ENCODE assay signal across 20 cellular contexts in the genomic region with DNA sequence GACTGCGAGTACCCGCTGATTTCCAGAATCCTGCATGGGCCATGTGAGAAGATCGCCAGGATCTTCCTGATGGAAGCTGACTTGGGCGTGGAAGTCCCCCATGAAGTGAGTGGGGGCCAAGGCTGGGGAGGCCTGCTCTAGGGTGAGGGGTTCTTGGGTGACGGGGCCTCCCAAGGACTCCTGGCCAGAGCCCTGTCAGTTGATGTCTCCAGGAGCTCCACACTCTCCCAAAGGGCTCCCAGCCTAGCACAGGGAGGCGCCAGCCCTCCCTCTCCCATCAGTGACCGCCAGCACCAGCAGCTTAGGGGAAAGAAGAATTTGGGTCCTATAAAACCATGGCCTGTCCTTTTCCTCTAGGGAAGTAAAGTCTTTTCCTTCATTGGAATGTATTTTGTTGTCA. TPM values are rescaled to one million over a fixed set of nuclear protein-coding genes. Genes with fewer than 3 reads are reported as not detected.
DNase-seq lines count a peak whose midpoint lies in the region; ATAC-seq, FAIRE-seq and TF ChIP-seq lines count a peak whose summit lies in the region.
"Had no signal": no experiment of that assay in that cellular context is flagged by ENCODE, and none has a peak within 500 bp of the region (broad histone marks: within the 10 kb centered on the region; RNA-seq: fewer than 3 reads in every experiment).

No MANE protein-coding gene starts in this region.

- peaks cover 85% of the 10 kb centered on the region for H3K4me1 ChIP-seq in left ventricle myocardium inferior
- H3K4me1 ChIP-seq in gastroesophageal sphincter, result peaks cover under 1 to 74% (median 31%) of the 10 kb centered on the region in 3 donors
- H3K4me1 ChIP-seq in pancreas, result peaks cover 41 to 72% (median 56%) of the 10 kb centered on the region in 3 donors

- WGBS in gastroesophageal sphincter (ENCODE audit: low coverage in 1 of 2), 2 donors, result 100% methylated on average over 1 of the region's 7 CpGs; no CpG with 5 or more reads in 1 of the 2 donors
- 94 to 95% methylated on average over 7 of the region's 7 CpGs for WGBS in pancreas, 2 donors

- H3K4me3 ChIP-seq in left ventricle myocardium inferior, result no peak overlapping the region
- no peak overlapping the region for H3K4me3 ChIP-seq in gastroesophageal sphincter
- H3K4me3 ChIP-seq in pancreas, result peak overlapping the region in 2 of 4 donors; percentile 24 to 37
- H3K4me3 ChIP-seq: Peyer's patch, skin epidermis had no signal

- TF ChIP-seq CTCF in left ventricle myocardium inferior (IDR thresholded peaks at IDR 0.05; ENCODE audit: borderline replicate concordance) (no peak), gastroesophageal sphincter (IDR thresholded peaks at IDR 0.05) (no peak), pancreas (IDR thresholded peaks at IDR 0.05) (no peak), GM10248 (IDR thresholded peaks at IDR 0.05; ENCODE audit: control extremely low read depth, extremely low read depth, low read depth, missing control alignments) (no peak)

- H3K9me3 ChIP-seq in left ventricle myocardium inferior (replicated peaks) (no peaks in the 10 kb centered on the region), gastroesophageal sphincter (no peaks in the 10 kb centered on the region), pancreas (no peaks in the 10 kb centered on the region)
- H3K9me3 ChIP-seq: Peyer's patch had no signal

- ATAC-seq in gastroesophageal sphincter, result no peak
- no peak for ATAC-seq in pancreas

- DNase-seq in left ventricle myocardium inferior (no peak), cardiac septum (ENCODE audit: low spot score) (no peak), pancreas (peak in 2 of 6 donors; percentile 35 to 64), GM10248 (ENCODE audit: extremely low spot score) (no peak), GF-D8 (lab: John Stamatoyannopoulos, UW) (no peak), NCI-H2029 (lab: John Stamatoyannopoulos, UW) (no peak)
- DNase-seq in stimulated activated naive CD4-positive, alpha-beta T cell treated with Interleukin-2 at 50 U/mL for 16 hours (lab: John Stamatoyannopoulos, UW), result no peak
- DNase-seq: activated CD4-positive, alpha-beta T cell treated with anti-CD3 and anti-CD28 coated beads for 36 hours; foreskin fibroblast; GDM1; NCI-H1694; NCI-H226; Peyer's patch; stimulated activated CD4-positive, alpha-beta T cell treated with anti-CD3 and anti-CD28 coated beads, Interleukin-4, amount 100 ng/mL, for 1 hour had no signal

- no peak for FAIRE-seq in pancreas (lab: Jason Lieb, UNC)
- FAIRE-seq: endothelial cell of umbilical vein, GM12891 had no signal

- no peaks in the 10 kb centered on the region for H3K27me3 ChIP-seq in left ventricle myocardium inferior (ENCODE audit: low read depth)
- H3K27me3 ChIP-seq in gastroesophageal sphincter, result no peaks in the 10 kb centered on the region
- no peaks in the 10 kb centered on the region for H3K27me3 ChIP-seq in pancreas
- H3K27me3 ChIP-seq: Peyer's patch had no signal

- TF ChIP-seq EP300 in gastroesophageal sphincter (IDR thresholded peaks at IDR 0.05), result no peak

- no peak for TF ChIP-seq POLR2A in gastroesophageal sphincter (IDR thresholded peaks at IDR 0.05)

- CTCF ChIA-PET in GM10248 (lab: Yijun Ruan, JAX), result interaction anchor here (1.7 to 3.5 kb wide), 3 partner anchors 15 to 58 kb away, joined by 6 to 12 read pairs (median 8); no protein-coding TSS in a partner anchor

- H3K27ac ChIP-seq in left ventricle myocardium inferior (replicated peaks), result peak overlapping the region; percentile 97
- H3K27ac ChIP-seq in gastroesophageal sphincter, result peak overlapping the region in 3 of 4 donors; percentile 64 to 95 (median 94)
- peak overlapping the region; percentile 59 to 79 (median 75) for H3K27ac ChIP-seq in pancreas
- H3K27ac ChIP-seq: Peyer's patch, skin epidermis had no signal

- POLR2A ChIA-PET in GM10248 (lab: Yijun Ruan, JAX), result interaction anchor here (0.9 kb wide), 1 partner anchor 12 kb away, joined by 3 read pairs; a partner anchor contains a TSS

- H3K36me3 ChIP-seq in left ventricle myocardium inferior (peaks cover 76% of the 10 kb centered on the region), gastroesophageal sphincter (peaks cover 0 to 74% of the 10 kb centered on the region in 2 donors), pancreas (no peaks in the 10 kb centered on the region)

- intact Hi-C loops in left ventricle myocardium inferior (cut with micrococcal nuclease), result no loop called here
- intact Hi-C loops in cardiac septum (cut with DNase I), result loop anchor here (5.0 kb wide), 1 partner anchor 59 kb away; no protein-coding TSS in a partner anchor
- intact Hi-C loops in pancreas (cut with DNase I), result no loop called here

RNA-seq across cellular contexts. Expression of a gene that starts 9.8 kb away (rescaled TPM):
- total RNA-seq in left ventricle myocardium inferior (14.2 TPM), cardiac septum (14.9 TPM), gastroesophageal sphincter (10 to 100 TPM; 19.2 to 35.6 (median 27.1) TPM), pancreas (10 to 100 TPM; 12.9 to 21.8 (median 20.0) TPM)
- polyA plus RNA-seq in pancreas, result 10 to 100 TPM; 12.6 to 18.9 TPM

RNA-seq across cellular contexts. Expression of a gene that starts 12.4 kb away (rescaled TPM):
- total RNA-seq in left ventricle myocardium inferior (27.5 TPM), cardiac septum (45.5 TPM), gastroesophageal sphincter (100 to 1,000 TPM in 2 of 4 donors, 10 to 100 TPM in 2; 48.3 to 428 (median 103) TPM), pancreas (100 to 1,000 TPM in 4 of 6 donors, 10 to 100 TPM in 2; 68.9 to 222 (median 150) TPM)
- polyA plus RNA-seq in pancreas, result 100 to 1,000 TPM; 217 to 270 TPM
- polyA plus RNA-seq: CD14-positive monocyte had no signal

RNA-seq across cellular contexts. Expression of a gene that starts 31.4 kb away (rescaled TPM):
- 103 TPM for total RNA-seq in left ventricle myocardium inferior
- total RNA-seq in cardiac septum, result 47.5 TPM
- total RNA-seq in gastroesophageal sphincter, result 10 to 100 TPM; 23.5 to 57.7 (median 31.6) TPM
- total RNA-seq in pancreas, result 10 to 100 TPM; 13.9 to 76.8 (median 35.7) TPM
- polyA plus RNA-seq in pancreas, result 100 to 1,000 TPM in 1 of 2 donors, 10 to 100 TPM in 1; 85.1 to 100 TPM
- total RNA-seq: MCF 10A had no signal
